4 cellular contexts compared by ENCODE assay signal in genomic region chr20:46501337-46501942, GRCh38.
TF ChIP-seq lines count a peak whose summit lies in the region.

No MANE protein-coding gene starts in this region.

TF ChIP-seq in A549, 52 proteins besides CTCF, POLR2A, EP300 and RAD21:
- 0 out of 2 replicates have a peak, but pooled peaks have one; percentile 10 for TF ChIP-seq KDM1A (IDR thresholded peaks at IDR 0.05; ENCODE audit: low read depth)
- TF ChIP-seq CHD2 (IDR thresholded peaks at IDR 0.05; ENCODE audit: low read length, partially characterized antibody) = no peak

TF ChIP-seq in H1, 55 proteins besides CTCF, POLR2A, EP300 and RAD21:
- TF ChIP-seq CEBPB (IDR thresholded peaks at IDR 0.05; ENCODE audit: low read depth, low read length) = no peak
- peak; percentile 65; the same call in 1 of the 2 replicates for TF ChIP-seq GTF2F1 (IDR thresholded peaks at IDR 0.05; ENCODE audit: borderline replicate concordance, low read depth, low read length)

TF ChIP-seq in liver, 16 proteins besides CTCF, POLR2A, EP300 and RAD21:
- TF ChIP-seq ATF3 (IDR thresholded peaks at IDR 0.05) = no peak
- no peak for TF ChIP-seq HNF4G (IDR thresholded peaks at IDR 0.05)
- no peak for TF ChIP-seq JUND (IDR thresholded peaks at IDR 0.05)
- TF ChIP-seq FOXA2 (IDR thresholded peaks at IDR 0.05) = no peak
- no peak for TF ChIP-seq YY1 (IDR thresholded peaks at IDR 0.05)
- no peak for TF ChIP-seq TAF1 (conservative IDR thresholded peaks at IDR 0.05)
- TF ChIP-seq ZBTB33 (IDR thresholded peaks at IDR 0.05) = no peak
- no peak for TF ChIP-seq GABPA (IDR thresholded peaks at IDR 0.05 in 1 of 2, conservative IDR thresholded peaks at IDR 0.05 in 1 of 2)
- no peak for TF ChIP-seq REST (IDR thresholded peaks at IDR 0.05)
- TF ChIP-seq FOXA1 (IDR thresholded peaks at IDR 0.05) = no peak
- no peak for TF ChIP-seq EGR1 (IDR thresholded peaks at IDR 0.05; ENCODE audit: low read depth in 2 of 2)
- TF ChIP-seq NR2F2 (IDR thresholded peaks at IDR 0.05) = no peak
- TF ChIP-seq SP1 (IDR thresholded peaks at IDR 0.05) = no peak
- TF ChIP-seq HNF4A (conservative IDR thresholded peaks at IDR 0.05) = no peak
- TF ChIP-seq, protein P1, sequence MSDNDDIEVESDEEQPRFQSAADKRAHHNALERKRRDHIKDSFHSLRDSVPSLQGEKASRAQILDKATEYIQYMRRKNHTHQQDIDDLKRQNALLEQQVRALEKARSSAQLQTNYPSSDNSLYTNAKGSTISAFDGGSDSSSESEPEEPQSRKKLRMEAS (IDR thresholded peaks at IDR 0.05) = no peak
- TF ChIP-seq RXRA (IDR thresholded peaks at IDR 0.05) = no peak

TF ChIP-seq in SK-N-SH treated with all-trans-retinoic acid at 6 μM for 48 hours, 23 proteins besides CTCF, POLR2A, EP300 and RAD21:
- TF ChIP-seq, protein P2, sequence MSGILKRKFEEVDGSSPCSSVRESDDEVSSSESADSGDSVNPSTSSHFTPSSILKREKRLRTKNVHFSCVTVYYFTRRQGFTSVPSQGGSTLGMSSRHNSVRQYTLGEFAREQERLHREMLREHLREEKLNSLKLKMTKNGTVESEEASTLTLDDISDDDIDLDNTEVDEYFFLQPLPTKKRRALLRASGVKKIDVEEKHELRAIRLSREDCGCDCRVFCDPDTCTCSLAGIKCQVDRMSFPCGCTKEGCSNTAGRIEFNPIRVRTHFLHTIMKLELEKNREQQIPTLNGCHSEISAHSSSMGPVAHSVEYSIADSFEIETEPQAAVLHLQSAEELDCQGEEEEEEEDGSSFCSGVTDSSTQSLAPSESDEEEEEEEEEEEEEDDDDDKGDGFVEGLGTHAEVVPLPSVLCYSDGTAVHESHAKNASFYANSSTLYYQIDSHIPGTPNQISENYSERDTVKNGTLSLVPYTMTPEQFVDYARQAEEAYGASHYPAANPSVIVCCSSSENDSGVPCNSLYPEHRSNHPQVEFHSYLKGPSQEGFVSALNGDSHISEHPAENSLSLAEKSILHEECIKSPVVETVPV (CRISPR knock-in tag; IDR thresholded peaks at IDR 0.05) = no peak
- no peak for TF ChIP-seq ZFP30 (CRISPR knock-in tag; IDR thresholded peaks at IDR 0.05)
- no peak for TF ChIP-seq ESRRG (CRISPR knock-in tag; IDR thresholded peaks at IDR 0.05)
- no peak for TF ChIP-seq OSR1 (CRISPR knock-in tag; IDR thresholded peaks at IDR 0.05)
- no peak for TF ChIP-seq ARNTL (CRISPR knock-in tag; IDR thresholded peaks at IDR 0.05; ENCODE audit: borderline replicate concordance, low read depth)
- no peak for TF ChIP-seq PPARA (CRISPR knock-in tag; IDR thresholded peaks at IDR 0.05; ENCODE audit: borderline replicate concordance)
- no peak for TF ChIP-seq ZNF70 (CRISPR knock-in tag; IDR thresholded peaks at IDR 0.05)
- TF ChIP-seq ZC3H10 (CRISPR knock-in tag; IDR thresholded peaks at IDR 0.05) = no peak
- TF ChIP-seq, protein P3, sequence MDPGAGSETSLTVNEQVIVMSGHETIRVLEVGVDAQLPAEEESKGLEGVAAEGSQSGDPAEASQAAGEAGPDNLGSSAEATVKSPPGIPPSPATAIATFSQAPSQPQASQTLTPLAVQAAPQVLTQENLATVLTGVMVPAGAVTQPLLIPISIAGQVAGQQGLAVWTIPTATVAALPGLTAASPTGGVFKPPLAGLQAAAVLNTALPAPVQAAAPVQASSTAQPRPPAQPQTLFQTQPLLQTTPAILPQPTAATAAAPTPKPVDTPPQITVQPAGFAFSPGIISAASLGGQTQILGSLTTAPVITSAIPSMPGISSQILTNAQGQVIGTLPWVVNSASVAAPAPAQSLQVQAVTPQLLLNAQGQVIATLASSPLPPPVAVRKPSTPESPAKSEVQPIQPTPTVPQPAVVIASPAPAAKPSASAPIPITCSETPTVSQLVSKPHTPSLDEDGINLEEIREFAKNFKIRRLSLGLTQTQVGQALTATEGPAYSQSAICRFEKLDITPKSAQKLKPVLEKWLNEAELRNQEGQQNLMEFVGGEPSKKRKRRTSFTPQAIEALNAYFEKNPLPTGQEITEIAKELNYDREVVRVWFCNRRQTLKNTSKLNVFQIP (CRISPR knock-in tag; IDR thresholded peaks at IDR 0.05; ENCODE audit: borderline replicate concordance, low read depth) = no peak
- no peak for TF ChIP-seq TOX (CRISPR knock-in tag; IDR thresholded peaks at IDR 0.05; ENCODE audit: borderline replicate concordance)
